9 cellular contexts compared by ENCODE assay signal in the genomic region with DNA sequence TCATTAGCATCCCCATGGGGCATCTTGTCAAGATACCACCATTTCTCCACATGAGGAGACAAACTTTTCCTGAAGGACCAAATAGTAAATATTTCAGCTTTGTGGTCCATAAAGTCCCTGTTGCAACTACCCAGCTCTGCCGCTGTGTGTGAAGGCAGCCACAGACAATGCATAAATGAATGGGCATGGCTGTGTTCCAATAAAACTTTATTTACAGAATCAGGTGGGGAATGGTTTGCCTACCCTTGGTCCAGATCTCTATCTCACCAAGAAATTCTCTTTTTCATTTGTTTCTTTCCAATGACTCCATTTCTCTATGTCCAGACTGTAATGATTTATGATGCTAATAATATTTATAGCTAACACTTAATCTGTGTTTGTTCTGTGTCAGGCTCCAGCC.
"Had no signal": no experiment of that assay in that cellular context is flagged by ENCODE, and none has a peak within 500 bp of the region (broad histone marks: within the 10 kb centered on the region; RNA-seq: fewer than 3 reads in every experiment).

No MANE protein-coding gene starts in this region.

- DNase-seq: GM23248, GOT3, H7, HFFc6, IMR-90, KG1 had no signal

- H3K4me1 ChIP-seq: HAP-1 had no signal

- H3K9ac ChIP-seq: GM23248 had no signal

- H3K4me3 ChIP-seq: GM23248, HAP-1, K562 had no signal

- H3K36me3 ChIP-seq: HAP-1 had no signal

- H3K9me3 ChIP-seq: HAP-1 had no signal

- ATAC-seq: HCT116, K562 had no signal

- H3K27ac ChIP-seq: GM23248 had no signal
